Comparison of ENCODE assay signal across 1 cellular context in the genomic region with DNA sequence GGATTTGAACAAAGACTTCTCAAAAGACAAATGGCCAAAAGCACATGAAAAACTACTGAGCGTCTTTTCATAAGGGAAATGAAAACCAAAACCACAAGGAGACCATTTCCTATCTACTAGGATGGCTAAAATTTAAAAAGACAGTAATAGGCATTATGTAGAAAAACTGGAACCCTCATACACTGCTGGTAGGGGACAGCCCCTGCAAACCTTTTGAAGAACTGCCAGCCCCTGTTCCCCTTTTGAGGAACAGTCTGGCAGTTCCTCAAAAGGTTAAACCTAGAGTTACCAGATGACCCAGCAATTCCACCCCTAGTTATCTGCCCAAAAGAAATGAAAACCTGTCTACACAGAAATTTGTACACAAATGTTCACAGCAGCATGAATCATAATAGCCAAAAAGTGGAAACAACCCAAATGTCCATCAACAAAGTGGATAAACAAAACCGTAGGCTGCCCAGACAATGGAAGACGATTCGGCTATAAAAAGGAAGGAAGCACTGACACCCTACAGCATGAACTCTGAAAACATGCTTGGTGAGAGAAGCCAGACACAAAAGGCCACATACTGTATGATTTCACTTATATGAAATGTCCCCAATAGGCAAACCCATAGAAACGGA.
TF ChIP-seq lines count a peak whose summit lies in the region.

No MANE protein-coding gene starts in this region.

TF ChIP-seq in GM12878, 131 proteins besides CTCF, POLR2A, EP300 and RAD21:
- TF ChIP-seq ETV6 (conservative IDR thresholded peaks at IDR 0.05 in 1 of 2, IDR thresholded peaks at IDR 0.05 in 1 of 2; ENCODE audit: borderline replicate concordance in 1 of 2, low read depth in 1 of 2) (peak in 1 of 2 experiments; percentile 50; a peak in 1 of 4 replicates), NR2C1 (IDR thresholded peaks at IDR 0.05) (no peak), FOS (IDR thresholded peaks at IDR 0.05; ENCODE audit: borderline replicate concordance, extremely low read depth, insufficient read length) (no peak), SREBF2 (IDR thresholded peaks at IDR 0.05; ENCODE audit: low read length) (no peak), RB1 (IDR thresholded peaks at IDR 0.05; ENCODE audit: borderline replicate concordance) (no peak), RUNX3 (IDR thresholded peaks at IDR 0.05; ENCODE audit: low read length) (peak; percentile 95), MEF2A (IDR thresholded peaks at IDR 0.05; ENCODE audit: insufficient read depth, low read depth, low read length) (no peak), CREM (IDR thresholded peaks at IDR 0.05; ENCODE audit: low read depth) (peak; percentile 32; the same call in 1 of the 2 replicates), KLF5 (IDR thresholded peaks at IDR 0.05; ENCODE audit: partially characterized antibody) (peak; percentile 30), ZNF384 (IDR thresholded peaks at IDR 0.05; ENCODE audit: borderline replicate concordance, low read depth, low read length) (no peak), NR2F1 (conservative IDR thresholded peaks at IDR 0.05) (peak; percentile 55), EED (IDR thresholded peaks at IDR 0.05; ENCODE audit: low read depth) (peak; percentile 75), DPF2 (IDR thresholded peaks at IDR 0.05) (peak; percentile 59; the same call in 1 of the 2 replicates), RFX5 (IDR thresholded peaks at IDR 0.05; ENCODE audit: low read depth, low read length) (no peak), CBFB (IDR thresholded peaks at IDR 0.05; ENCODE audit: low read depth) (peak; percentile 85), ATF7 (IDR thresholded peaks at IDR 0.05; ENCODE audit: low read depth) (0 out of 2 replicates have a peak, but pooled peaks have one; percentile 27), SMARCA5 (IDR thresholded peaks at IDR 0.05) (peak; percentile 26; the same call in 1 of the 2 replicates), POU2F2 (IDR thresholded peaks at IDR 0.05; ENCODE audit: borderline replicate concordance, low read depth, low read length) (no peak), IKZF2 (IDR thresholded peaks at IDR 0.05) (peak; percentile 78 to 85), IKZF1 (conservative IDR thresholded peaks at IDR 0.05) (peak; percentile 66), SPI1 (IDR thresholded peaks at IDR 0.05; ENCODE audit: borderline replicate concordance, insufficient read depth, low read depth, low read length) (peak; percentile 87), NFIC (IDR thresholded peaks at IDR 0.05; ENCODE audit: low read depth, low read length) (peak; percentile 81), MTA2 (IDR thresholded peaks at IDR 0.05; ENCODE audit: low read depth) (0 out of 2 replicates have a peak, but pooled peaks have one; percentile 33), TARDBP (IDR thresholded peaks at IDR 0.05; ENCODE audit: borderline replicate concordance) (no peak), FOXM1 (IDR thresholded peaks at IDR 0.05; ENCODE audit: low read depth, low read length) (peak; percentile 43; the same call in 1 of the 2 replicates)
- TF ChIP-seq, protein P1, sequence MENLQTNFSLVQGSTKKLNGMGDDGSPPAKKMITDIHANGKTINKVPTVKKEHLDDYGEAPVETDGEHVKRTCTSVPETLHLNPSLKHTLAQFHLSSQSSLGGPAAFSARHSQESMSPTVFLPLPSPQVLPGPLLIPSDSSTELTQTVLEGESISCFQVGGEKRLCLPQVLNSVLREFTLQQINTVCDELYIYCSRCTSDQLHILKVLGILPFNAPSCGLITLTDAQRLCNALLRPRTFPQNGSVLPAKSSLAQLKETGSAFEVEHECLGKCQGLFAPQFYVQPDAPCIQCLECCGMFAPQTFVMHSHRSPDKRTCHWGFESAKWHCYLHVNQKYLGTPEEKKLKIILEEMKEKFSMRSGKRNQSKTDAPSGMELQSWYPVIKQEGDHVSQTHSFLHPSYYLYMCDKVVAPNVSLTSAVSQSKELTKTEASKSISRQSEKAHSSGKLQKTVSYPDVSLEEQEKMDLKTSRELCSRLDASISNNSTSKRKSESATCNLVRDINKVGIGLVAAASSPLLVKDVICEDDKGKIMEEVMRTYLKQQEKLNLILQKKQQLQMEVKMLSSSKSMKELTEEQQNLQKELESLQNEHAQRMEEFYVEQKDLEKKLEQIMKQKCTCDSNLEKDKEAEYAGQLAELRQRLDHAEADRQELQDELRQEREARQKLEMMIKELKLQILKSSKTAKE (IDR thresholded peaks at IDR 0.05; ENCODE audit: low read depth, poor library complexity, severe bottlenecking) = peak; percentile 66
- TF ChIP-seq, protein P2, sequence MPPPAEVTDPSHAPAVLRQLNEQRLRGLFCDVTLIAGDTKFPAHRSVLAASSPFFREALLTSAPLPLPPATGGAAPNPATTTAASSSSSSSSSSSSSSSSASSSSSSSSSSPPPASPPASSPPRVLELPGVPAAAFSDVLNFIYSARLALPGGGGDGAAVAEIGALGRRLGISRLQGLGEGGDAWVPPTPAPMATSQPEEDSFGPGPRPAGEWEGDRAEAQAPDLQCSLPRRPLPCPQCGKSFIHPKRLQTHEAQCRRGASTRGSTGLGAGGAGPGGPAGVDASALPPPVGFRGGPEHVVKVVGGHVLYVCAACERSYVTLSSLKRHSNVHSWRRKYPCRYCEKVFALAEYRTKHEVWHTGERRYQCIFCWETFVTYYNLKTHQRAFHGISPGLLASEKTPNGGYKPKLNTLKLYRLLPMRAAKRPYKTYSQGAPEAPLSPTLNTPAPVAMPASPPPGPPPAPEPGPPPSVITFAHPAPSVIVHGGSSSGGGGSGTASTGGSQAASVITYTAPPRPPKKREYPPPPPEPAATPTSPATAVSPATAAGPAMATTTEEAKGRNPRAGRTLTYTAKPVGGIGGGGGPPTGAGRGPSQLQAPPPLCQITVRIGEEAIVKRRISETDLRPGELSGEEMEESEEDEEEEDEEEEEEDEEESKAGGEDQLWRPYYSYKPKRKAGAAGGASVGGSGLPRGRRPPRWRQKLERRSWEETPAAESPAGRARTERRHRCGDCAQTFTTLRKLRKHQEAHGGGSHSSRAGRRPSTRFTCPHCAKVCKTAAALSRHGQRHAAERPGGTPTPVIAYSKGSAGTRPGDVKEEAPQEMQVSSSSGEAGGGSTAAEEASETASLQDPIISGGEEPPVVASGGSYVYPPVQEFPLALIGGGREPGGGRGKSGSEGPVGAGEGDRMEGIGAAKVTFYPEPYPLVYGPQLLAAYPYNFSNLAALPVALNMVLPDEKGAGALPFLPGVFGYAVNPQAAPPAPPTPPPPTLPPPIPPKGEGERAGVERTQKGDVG (CRISPR knock-in tag; IDR thresholded peaks at IDR 0.05) = no peak
- TF ChIP-seq, protein P3, sequence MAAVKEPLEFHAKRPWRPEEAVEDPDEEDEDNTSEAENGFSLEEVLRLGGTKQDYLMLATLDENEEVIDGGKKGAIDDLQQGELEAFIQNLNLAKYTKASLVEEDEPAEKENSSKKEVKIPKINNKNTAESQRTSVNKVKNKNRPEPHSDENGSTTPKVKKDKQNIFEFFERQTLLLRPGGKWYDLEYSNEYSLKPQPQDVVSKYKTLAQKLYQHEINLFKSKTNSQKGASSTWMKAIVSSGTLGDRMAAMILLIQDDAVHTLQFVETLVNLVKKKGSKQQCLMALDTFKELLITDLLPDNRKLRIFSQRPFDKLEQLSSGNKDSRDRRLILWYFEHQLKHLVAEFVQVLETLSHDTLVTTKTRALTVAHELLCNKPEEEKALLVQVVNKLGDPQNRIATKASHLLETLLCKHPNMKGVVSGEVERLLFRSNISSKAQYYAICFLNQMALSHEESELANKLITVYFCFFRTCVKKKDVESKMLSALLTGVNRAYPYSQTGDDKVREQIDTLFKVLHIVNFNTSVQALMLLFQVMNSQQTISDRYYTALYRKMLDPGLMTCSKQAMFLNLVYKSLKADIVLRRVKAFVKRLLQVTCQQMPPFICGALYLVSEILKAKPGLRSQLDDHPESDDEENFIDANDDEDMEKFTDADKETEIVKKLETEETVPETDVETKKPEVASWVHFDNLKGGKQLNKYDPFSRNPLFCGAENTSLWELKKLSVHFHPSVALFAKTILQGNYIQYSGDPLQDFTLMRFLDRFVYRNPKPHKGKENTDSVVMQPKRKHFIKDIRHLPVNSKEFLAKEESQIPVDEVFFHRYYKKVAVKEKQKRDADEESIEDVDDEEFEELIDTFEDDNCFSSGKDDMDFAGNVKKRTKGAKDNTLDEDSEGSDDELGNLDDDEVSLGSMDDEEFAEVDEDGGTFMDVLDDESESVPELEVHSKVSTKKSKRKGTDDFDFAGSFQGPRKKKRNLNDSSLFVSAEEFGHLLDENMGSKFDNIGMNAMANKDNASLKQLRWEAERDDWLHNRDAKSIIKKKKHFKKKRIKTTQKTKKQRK (IDR thresholded peaks at IDR 0.05; ENCODE audit: low read depth, low read length) = no peak
- TF ChIP-seq, protein P4, sequence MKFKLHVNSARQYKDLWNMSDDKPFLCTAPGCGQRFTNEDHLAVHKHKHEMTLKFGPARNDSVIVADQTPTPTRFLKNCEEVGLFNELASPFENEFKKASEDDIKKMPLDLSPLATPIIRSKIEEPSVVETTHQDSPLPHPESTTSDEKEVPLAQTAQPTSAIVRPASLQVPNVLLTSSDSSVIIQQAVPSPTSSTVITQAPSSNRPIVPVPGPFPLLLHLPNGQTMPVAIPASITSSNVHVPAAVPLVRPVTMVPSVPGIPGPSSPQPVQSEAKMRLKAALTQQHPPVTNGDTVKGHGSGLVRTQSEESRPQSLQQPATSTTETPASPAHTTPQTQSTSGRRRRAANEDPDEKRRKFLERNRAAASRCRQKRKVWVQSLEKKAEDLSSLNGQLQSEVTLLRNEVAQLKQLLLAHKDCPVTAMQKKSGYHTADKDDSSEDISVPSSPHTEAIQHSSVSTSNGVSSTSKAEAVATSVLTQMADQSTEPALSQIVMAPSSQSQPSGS (IDR thresholded peaks at IDR 0.05; ENCODE audit: low read length) = 0 out of 2 replicates have a peak, but pooled peaks have one; percentile 26
- TF ChIP-seq, protein P5, sequence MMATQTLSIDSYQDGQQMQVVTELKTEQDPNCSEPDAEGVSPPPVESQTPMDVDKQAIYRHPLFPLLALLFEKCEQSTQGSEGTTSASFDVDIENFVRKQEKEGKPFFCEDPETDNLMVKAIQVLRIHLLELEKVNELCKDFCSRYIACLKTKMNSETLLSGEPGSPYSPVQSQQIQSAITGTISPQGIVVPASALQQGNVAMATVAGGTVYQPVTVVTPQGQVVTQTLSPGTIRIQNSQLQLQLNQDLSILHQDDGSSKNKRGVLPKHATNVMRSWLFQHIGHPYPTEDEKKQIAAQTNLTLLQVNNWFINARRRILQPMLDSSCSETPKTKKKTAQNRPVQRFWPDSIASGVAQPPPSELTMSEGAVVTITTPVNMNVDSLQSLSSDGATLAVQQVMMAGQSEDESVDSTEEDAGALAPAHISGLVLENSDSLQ (IDR thresholded peaks at IDR 0.05) = peak; percentile 43; the same call in 1 of the 2 replicates
- TF ChIP-seq, protein P6, sequence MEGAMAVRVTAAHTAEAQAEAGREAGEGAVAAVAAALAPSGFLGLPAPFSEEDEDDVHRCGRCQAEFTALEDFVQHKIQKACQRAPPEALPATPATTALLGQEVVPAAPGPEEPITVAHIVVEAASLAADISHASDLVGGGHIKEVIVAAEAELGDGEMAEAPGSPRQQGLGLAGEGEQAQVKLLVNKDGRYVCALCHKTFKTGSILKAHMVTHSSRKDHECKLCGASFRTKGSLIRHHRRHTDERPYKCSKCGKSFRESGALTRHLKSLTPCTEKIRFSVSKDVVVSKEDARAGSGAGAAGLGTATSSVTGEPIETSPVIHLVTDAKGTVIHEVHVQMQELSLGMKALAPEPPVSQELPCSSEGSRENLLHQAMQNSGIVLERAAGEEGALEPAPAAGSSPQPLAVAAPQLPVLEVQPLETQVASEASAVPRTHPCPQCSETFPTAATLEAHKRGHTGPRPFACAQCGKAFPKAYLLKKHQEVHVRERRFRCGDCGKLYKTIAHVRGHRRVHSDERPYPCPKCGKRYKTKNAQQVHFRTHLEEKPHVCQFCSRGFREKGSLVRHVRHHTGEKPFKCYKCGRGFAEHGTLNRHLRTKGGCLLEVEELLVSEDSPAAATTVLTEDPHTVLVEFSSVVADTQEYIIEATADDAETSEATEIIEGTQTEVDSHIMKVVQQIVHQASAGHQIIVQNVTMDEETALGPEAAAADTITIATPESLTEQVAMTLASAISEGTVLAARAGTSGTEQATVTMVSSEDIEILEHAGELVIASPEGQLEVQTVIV (IDR thresholded peaks at IDR 0.05; ENCODE audit: borderline replicate concordance, partially characterized antibody) = no peak
- TF ChIP-seq, protein P7, sequence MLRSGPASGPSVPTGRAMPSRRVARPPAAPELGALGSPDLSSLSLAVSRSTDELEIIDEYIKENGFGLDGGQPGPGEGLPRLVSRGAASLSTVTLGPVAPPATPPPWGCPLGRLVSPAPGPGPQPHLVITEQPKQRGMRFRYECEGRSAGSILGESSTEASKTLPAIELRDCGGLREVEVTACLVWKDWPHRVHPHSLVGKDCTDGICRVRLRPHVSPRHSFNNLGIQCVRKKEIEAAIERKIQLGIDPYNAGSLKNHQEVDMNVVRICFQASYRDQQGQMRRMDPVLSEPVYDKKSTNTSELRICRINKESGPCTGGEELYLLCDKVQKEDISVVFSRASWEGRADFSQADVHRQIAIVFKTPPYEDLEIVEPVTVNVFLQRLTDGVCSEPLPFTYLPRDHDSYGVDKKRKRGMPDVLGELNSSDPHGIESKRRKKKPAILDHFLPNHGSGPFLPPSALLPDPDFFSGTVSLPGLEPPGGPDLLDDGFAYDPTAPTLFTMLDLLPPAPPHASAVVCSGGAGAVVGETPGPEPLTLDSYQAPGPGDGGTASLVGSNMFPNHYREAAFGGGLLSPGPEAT (IDR thresholded peaks at IDR 0.05; ENCODE audit: low read depth) = peak; percentile 86
- TF ChIP-seq, protein P8, sequence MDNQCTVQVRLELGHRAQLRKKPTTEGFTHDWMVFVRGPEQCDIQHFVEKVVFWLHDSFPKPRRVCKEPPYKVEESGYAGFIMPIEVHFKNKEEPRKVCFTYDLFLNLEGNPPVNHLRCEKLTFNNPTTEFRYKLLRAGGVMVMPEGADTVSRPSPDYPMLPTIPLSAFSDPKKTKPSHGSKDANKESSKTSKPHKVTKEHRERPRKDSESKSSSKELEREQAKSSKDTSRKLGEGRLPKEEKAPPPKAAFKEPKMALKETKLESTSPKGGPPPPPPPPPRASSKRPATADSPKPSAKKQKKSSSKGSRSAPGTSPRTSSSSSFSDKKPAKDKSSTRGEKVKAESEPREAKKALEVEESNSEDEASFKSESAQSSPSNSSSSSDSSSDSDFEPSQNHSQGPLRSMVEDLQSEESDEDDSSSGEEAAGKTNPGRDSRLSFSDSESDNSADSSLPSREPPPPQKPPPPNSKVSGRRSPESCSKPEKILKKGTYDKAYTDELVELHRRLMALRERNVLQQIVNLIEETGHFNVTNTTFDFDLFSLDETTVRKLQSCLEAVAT (IDR thresholded peaks at IDR 0.05) = 0 out of 2 replicates have a peak, but pooled peaks have one; percentile 46
